In genomic region chr14:23566782-23567185, GRCh38 we compare ENCODE assay signal across 8 cellular contexts. TPM values are rescaled to one million over a fixed set of nuclear protein-coding genes. Genes with fewer than 3 reads are reported as not detected.
DNase-seq lines count a peak whose midpoint lies in the region; ATAC-seq and TF ChIP-seq lines count a peak whose summit lies in the region.

No MANE protein-coding gene starts in this region.

- DNase-seq in activated T-cell treated with anti-CD3 and anti-CD28 coated beads, Interleukin-2, amount 50 U/mL, for 4 hours, result no peak
- no peak for DNase-seq in activated T-cell treated with anti-CD3 and anti-CD28 coated beads, Interleukin-2, amount 50 U/mL, for 1 hour
- peak; percentile 9 for DNase-seq in LoVo (ENCODE audit: low spot score)
- no peak for DNase-seq in dorsolateral prefrontal cortex
- no peak for DNase-seq in cerebellum (ENCODE audit: low spot score)
- DNase-seq in DMS53 treated with DMSO at 0.1 percent for 48 hours (lab: John Stamatoyannopoulos, UW; ENCODE audit: unreplicated experiment), result no peak

- H3K4me1 ChIP-seq in muscle layer of duodenum (ENCODE audit: control insufficient read depth in 1 of 2, insufficient read depth in 2 of 2, low read length in 2 of 2), result peaks cover 7 to 8% of the 10 kb centered on the region in 2 donors

- peak overlapping the region; percentile 100 for H3K4me3 Mint-ChIP-seq in activated T-cell treated with anti-CD3 and anti-CD28 coated beads, Interleukin-2, amount 50 U/mL, for 4 hours

- peak in 19 of 56 donors; percentile 1 to 41 (median 21) for TF ChIP-seq CTCF in dorsolateral prefrontal cortex (IDR thresholded peaks at IDR 0.05 in 54 of 56, conservative IDR thresholded peaks at IDR 0.05 in 2 of 56; ENCODE audit: low read depth in 1 of 56, partially characterized antibody in 56 of 56)

- no peak for ATAC-seq in activated T-cell treated with anti-CD3 and anti-CD28 coated beads, Interleukin-2, amount 50 U/mL, for 4 hours
- no peak for ATAC-seq in HG02973 (IDR thresholded peaks at IDR 0.05; ENCODE audit: unreplicated experiment)

- H3K36me3 ChIP-seq in muscle layer of duodenum (ENCODE audit: control insufficient read depth in 1 of 2, insufficient read depth in 2 of 2, low read length in 2 of 2), result peaks cover 3 to 10% of the 10 kb centered on the region in 2 donors

- H3K27me3 Mint-ChIP-seq in activated T-cell treated with anti-CD3 and anti-CD28 coated beads, Interleukin-2, amount 50 U/mL, for 4 hours (ENCODE audit: low read depth), result no peaks in the 10 kb centered on the region

- no peaks in the 10 kb centered on the region for H3K9me3 Mint-ChIP-seq in activated T-cell treated with anti-CD3 and anti-CD28 coated beads, Interleukin-2, amount 50 U/mL, for 4 hours

- H3K4me1 Mint-ChIP-seq in activated T-cell treated with anti-CD3 and anti-CD28 coated beads, Interleukin-2, amount 50 U/mL, for 4 hours (ENCODE audit: low read depth), result peaks cover 31% of the 10 kb centered on the region

- H3K27ac ChIP-seq in dorsolateral prefrontal cortex, result peak overlapping the region in 57 of 59 donors; percentile 6 to 94 (median 83)
- peak overlapping the region; percentile 51 for H3K27ac ChIP-seq in muscle layer of duodenum (ENCODE audit: low read length)

- H3K36me3 Mint-ChIP-seq in activated T-cell treated with anti-CD3 and anti-CD28 coated beads, Interleukin-2, amount 50 U/mL, for 4 hours (ENCODE audit: insufficient read depth), result peaks cover 17% of the 10 kb centered on the region

- intact Hi-C loops in dorsolateral prefrontal cortex (cut with DNase I), result no loop called here

- no peaks in the 10 kb centered on the region for H3K27me3 ChIP-seq in dorsolateral prefrontal cortex
- H3K27me3 ChIP-seq in muscle layer of duodenum (ENCODE audit: low read depth, low read length), result no peaks in the 10 kb centered on the region

- no peaks in the 10 kb centered on the region for H3K9me3 ChIP-seq in muscle layer of duodenum (ENCODE audit: control insufficient read depth in 1 of 2, low read length in 2 of 2)

- H3K4me3 ChIP-seq in dorsolateral prefrontal cortex, result peak overlapping the region; percentile 34 to 81 (median 71)
- peak overlapping the region; percentile 83 for H3K4me3 ChIP-seq in muscle layer of duodenum (ENCODE audit: low read depth in 1 of 2, low read length in 2 of 2)

RNA-seq across cellular contexts. Expression of gene AP1G2, which starts 0.8 kb away (rescaled TPM):
- 100 to 1,000 TPM in 2 of 3 donors, 10 to 100 TPM in 1; 86.9 to 113 (median 108) TPM for total RNA-seq in activated T-cell treated with anti-CD3 and anti-CD28 coated beads, Interleukin-2, amount 50 U/mL, for 4 hours
- total RNA-seq in dorsolateral prefrontal cortex, result 100 to 1,000 TPM in 99 of 120 experiments, 10 to 100 TPM in 21; 48.8 to 291 (median 147) TPM
- 27.5 TPM for total RNA-seq in cerebellum

RNA-seq across cellular contexts. Expression of gene THTPA, which starts 10.7 kb away (rescaled TPM):
- total RNA-seq in activated T-cell treated with anti-CD3 and anti-CD28 coated beads, Interleukin-2, amount 50 U/mL, for 4 hours, result 10 to 100 TPM; 17.1 to 18.8 (median 17.6) TPM
- total RNA-seq in dorsolateral prefrontal cortex (10 to 100 TPM; 20.2 to 54.1 (median 34.9) TPM), cerebellum (10.0 TPM)

RNA-seq across cellular contexts. Expression of gene JPH4, which starts 11.8 kb away (rescaled TPM):
- under 1 TPM; 0.11 to 0.27 (median 0.13) TPM for total RNA-seq in activated T-cell treated with anti-CD3 and anti-CD28 coated beads, Interleukin-2, amount 50 U/mL, for 4 hours
- total RNA-seq in dorsolateral prefrontal cortex (100 to 1,000 TPM in 119 of 120 experiments, 10 to 100 TPM in 1; 61.3 to 302 (median 213) TPM), cerebellum (33.3 TPM)

RNA-seq across cellular contexts. Expression of gene ZFHX2, which starts 15.2 kb away (rescaled TPM):
- 1 to 10 TPM in 2 of 3 donors, under 1 TPM in 1; 0.58 to 1.1 (median 1.1) TPM for total RNA-seq in activated T-cell treated with anti-CD3 and anti-CD28 coated beads, Interleukin-2, amount 50 U/mL, for 4 hours
- total RNA-seq in dorsolateral prefrontal cortex, result 10 to 100 TPM; 11.8 to 39.5 (median 21.5) TPM
- total RNA-seq in cerebellum, result 4.2 TPM

Comparison
In these comparisons a context has a peak if more than half of its experiments do, and no peak if none do; other contexts are left out.
1. RNA of gene JPH4, which starts 11.8 kb away (total RNA-seq): 61.3 to 302 TPM in dorsolateral prefrontal cortex and 33.3 TPM in cerebellum (single experiment); 0.11 to 0.27 TPM in activated T-cell treated with anti-CD3 and anti-CD28 coated beads, Interleukin-2, amount 50 U/mL, for 4 hours; every median in the first group is over 10 times any median in the second.